ENCODE assay signal across 8 cellular contexts in genomic region chr3:58237238-58237939, GRCh38. TPM values are rescaled to one million over a fixed set of nuclear protein-coding genes. Genes with fewer than 3 reads are reported as not detected.
DNase-seq lines count a peak whose midpoint lies in the region; ATAC-seq and TF ChIP-seq lines count a peak whose summit lies in the region.

A gene with protein sequence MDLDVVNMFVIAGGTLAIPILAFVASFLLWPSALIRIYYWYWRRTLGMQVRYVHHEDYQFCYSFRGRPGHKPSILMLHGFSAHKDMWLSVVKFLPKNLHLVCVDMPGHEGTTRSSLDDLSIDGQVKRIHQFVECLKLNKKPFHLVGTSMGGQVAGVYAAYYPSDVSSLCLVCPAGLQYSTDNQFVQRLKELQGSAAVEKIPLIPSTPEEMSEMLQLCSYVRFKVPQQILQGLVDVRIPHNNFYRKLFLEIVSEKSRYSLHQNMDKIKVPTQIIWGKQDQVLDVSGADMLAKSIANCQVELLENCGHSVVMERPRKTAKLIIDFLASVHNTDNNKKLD (plus strand): TSS chr3:58237792. CDS start chr3:58256587, 18,795 bp downstream.

- peak within 1 kb of the TSS; percentile 83 for H3K27ac Mint-ChIP-seq in activated CD4-positive, alpha-beta T cell treated with anti-CD3 and anti-CD28 coated beads, Interleukin-2, amount 10 ng/mL, durations not matched to agents 24 days and 14 days

- peaks cover 5 to 46% (median 36%) of the 10 kb centered on the region in 4 donors for H3K4me1 ChIP-seq in liver (ENCODE audit: control insufficient read depth in 4 of 4, insufficient read depth in 4 of 4, low read length in 3 of 4)

- TF ChIP-seq CTCF in liver (IDR thresholded peaks at IDR 0.05; ENCODE audit: low read depth, low read length, missing input control): no peak

- intact Hi-C loops in activated CD4-positive, alpha-beta T cell treated with anti-CD3 and anti-CD28 coated beads, Interleukin-2, amount 10 ng/mL, durations not matched to agents 24 days and 14 days (cut with micrococcal nuclease): loop anchor here (1.0 to 10.0 kb wide), 3 partner anchors 69 to 483 kb away; partner anchors contain the start of genes HTD2, RPP14 and SLMAP

- peak; percentile 58 for DNase-seq in NK-92 treated with Interleukin-12 subunit alpha and Interleukin-12 subunit beta, amount 100 ng/mL, for 24 hours (lab: John Stamatoyannopoulos, UW)
- no peak for DNase-seq in NK-92 (lab: John Stamatoyannopoulos, UW; ENCODE audit: unreplicated experiment)
- DNase-seq in NCI-H2171 (lab: John Stamatoyannopoulos, UW): peak; percentile 30
- DNase-seq in activated CD4-positive, alpha-beta T cell treated with anti-CD3 and anti-CD28 coated beads, Interleukin-2, amount 10 ng/mL, durations not matched to agents 24 days and 14 days: peak; percentile 95
- DNase-seq in cortex of kidney (lab: John Stamatoyannopoulos, UW): peak; percentile 9
- peak; percentile 73 to 80 for DNase-seq in stimulated activated CD4-positive, alpha-beta T cell treated with anti-CD3 and anti-CD28 coated beads, Interleukin-4, amount 100 ng/mL, for 4 hours

- H3K9me3 ChIP-seq in liver (ENCODE audit: control insufficient read depth in 4 of 4, low read length in 3 of 4): no peaks in the 10 kb centered on the region

- peak; percentile 82 for ATAC-seq in HG02852 (IDR thresholded peaks at IDR 0.05; ENCODE audit: unreplicated experiment)

- TF ChIP-seq RAD21 in liver (IDR thresholded peaks at IDR 0.05): peak in 1 of 2 donors; percentile 28

- H3K27me3 ChIP-seq in liver (ENCODE audit: control insufficient read depth in 4 of 4, insufficient read depth in 4 of 4, low read length in 3 of 4): no peaks in the 10 kb centered on the region

- no peaks in the 10 kb centered on the region for H3K9me3 Mint-ChIP-seq in activated CD4-positive, alpha-beta T cell treated with anti-CD3 and anti-CD28 coated beads, Interleukin-2, amount 10 ng/mL, durations not matched to agents 24 days and 14 days

- H3K4me1 Mint-ChIP-seq in activated CD4-positive, alpha-beta T cell treated with anti-CD3 and anti-CD28 coated beads, Interleukin-2, amount 10 ng/mL, durations not matched to agents 24 days and 14 days: peaks cover 15% of the 10 kb centered on the region

- H3K27ac ChIP-seq in liver (ENCODE audit: low read depth in 1 of 2, low read length in 2 of 2): peak within 1 kb of the TSS; percentile 77 to 84

- H3K9ac ChIP-seq in liver (ENCODE audit: low read depth in 1 of 2, low read length in 2 of 2): peak within 1 kb of the TSS; percentile 52 to 89

- H3K27me3 Mint-ChIP-seq in activated CD4-positive, alpha-beta T cell treated with anti-CD3 and anti-CD28 coated beads, Interleukin-2, amount 10 ng/mL, durations not matched to agents 24 days and 14 days: peaks cover 27% of the 10 kb centered on the region

- H3K4me3 Mint-ChIP-seq in activated CD4-positive, alpha-beta T cell treated with anti-CD3 and anti-CD28 coated beads, Interleukin-2, amount 10 ng/mL, durations not matched to agents 24 days and 14 days: peak within 1 kb of the TSS; percentile 94

- no peaks in the 10 kb centered on the region for H3K36me3 ChIP-seq in liver (ENCODE audit: control insufficient read depth in 4 of 4, insufficient read depth in 3 of 4, low read depth in 1 of 4, low read length in 3 of 4)

- peak within 1 kb of the TSS; percentile 65 to 94 (median 91) for H3K4me3 ChIP-seq in liver (ENCODE audit: low read depth in 1 of 3, low read length in 3 of 3)

- WGBS in liver: under 1% methylated on average over 77 of the region's 77 CpGs

- H3K36me3 Mint-ChIP-seq in activated CD4-positive, alpha-beta T cell treated with anti-CD3 and anti-CD28 coated beads, Interleukin-2, amount 10 ng/mL, durations not matched to agents 24 days and 14 days (ENCODE audit: low read depth): peaks cover 2% of the 10 kb centered on the region

TF ChIP-seq in liver, 16 proteins besides CTCF, POLR2A, EP300 and RAD21:
- TF ChIP-seq, protein P1, sequence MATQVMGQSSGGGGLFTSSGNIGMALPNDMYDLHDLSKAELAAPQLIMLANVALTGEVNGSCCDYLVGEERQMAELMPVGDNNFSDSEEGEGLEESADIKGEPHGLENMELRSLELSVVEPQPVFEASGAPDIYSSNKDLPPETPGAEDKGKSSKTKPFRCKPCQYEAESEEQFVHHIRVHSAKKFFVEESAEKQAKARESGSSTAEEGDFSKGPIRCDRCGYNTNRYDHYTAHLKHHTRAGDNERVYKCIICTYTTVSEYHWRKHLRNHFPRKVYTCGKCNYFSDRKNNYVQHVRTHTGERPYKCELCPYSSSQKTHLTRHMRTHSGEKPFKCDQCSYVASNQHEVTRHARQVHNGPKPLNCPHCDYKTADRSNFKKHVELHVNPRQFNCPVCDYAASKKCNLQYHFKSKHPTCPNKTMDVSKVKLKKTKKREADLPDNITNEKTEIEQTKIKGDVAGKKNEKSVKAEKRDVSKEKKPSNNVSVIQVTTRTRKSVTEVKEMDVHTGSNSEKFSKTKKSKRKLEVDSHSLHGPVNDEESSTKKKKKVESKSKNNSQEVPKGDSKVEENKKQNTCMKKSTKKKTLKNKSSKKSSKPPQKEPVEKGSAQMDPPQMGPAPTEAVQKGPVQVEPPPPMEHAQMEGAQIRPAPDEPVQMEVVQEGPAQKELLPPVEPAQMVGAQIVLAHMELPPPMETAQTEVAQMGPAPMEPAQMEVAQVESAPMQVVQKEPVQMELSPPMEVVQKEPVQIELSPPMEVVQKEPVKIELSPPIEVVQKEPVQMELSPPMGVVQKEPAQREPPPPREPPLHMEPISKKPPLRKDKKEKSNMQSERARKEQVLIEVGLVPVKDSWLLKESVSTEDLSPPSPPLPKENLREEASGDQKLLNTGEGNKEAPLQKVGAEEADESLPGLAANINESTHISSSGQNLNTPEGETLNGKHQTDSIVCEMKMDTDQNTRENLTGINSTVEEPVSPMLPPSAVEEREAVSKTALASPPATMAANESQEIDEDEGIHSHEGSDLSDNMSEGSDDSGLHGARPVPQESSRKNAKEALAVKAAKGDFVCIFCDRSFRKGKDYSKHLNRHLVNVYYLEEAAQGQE (IDR thresholded peaks at IDR 0.05): peak; percentile 37
- TF ChIP-seq EGR1 (IDR thresholded peaks at IDR 0.05; ENCODE audit: low read depth in 2 of 2): no peak

RNA-seq across cellular contexts. Expression of the gene that starts here (rescaled TPM):
- 9.8 and 10.8 TPM in 2 replicates for total RNA-seq in activated CD4-positive, alpha-beta T cell treated with anti-CD3 and anti-CD28 coated beads, Interleukin-2, amount 10 ng/mL, durations not matched to agents 24 days and 14 days
- 10 to 100 TPM; 19.8 to 60.9 TPM for total RNA-seq in liver
- 10 to 100 TPM; 36.5 to 40.1 TPM for polyA plus RNA-seq in liver
